Comparison of ENCODE assay signal across 26 cellular contexts in the genomic region with DNA sequence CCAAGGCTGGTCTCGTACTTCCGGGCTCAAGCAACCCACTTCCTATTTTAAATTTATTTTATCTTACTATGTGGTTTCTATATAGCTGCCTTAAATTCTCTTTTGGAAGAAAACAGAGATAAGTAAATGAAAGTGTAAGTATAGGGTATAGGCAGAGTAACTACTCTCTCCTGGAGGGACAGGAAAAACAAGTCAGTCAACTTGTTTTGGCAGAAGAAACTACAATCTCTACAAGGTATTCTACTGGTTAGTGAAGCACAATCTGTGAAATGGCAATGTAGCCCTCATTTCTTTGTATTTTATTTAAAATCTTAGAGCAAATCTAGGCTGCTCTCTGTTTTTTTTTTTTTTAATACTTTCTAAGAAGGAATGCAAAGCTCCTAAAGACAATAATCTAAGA.
"Had no signal": no experiment of that assay in that cellular context is flagged by ENCODE, and none has a peak within 500 bp of the region (broad histone marks: within the 10 kb centered on the region; RNA-seq: fewer than 3 reads in every experiment).

No MANE protein-coding gene starts in this region.

- ATAC-seq: gastroesophageal sphincter, left cardiac atrium, left ventricle myocardium superior, T-helper 17 cell had no signal

- H3K36me3 ChIP-seq: colonic mucosa, ovary, uterus had no signal

- H3K4me1 ChIP-seq: colonic mucosa, gastroesophageal sphincter, suprapubic skin, tibial artery, uterus had no signal

- H3K4me3 ChIP-seq: cardiac muscle cell, colonic mucosa, gastroesophageal sphincter, hepatocyte, ovary, smooth muscle cell, suprapubic skin, tibial artery, uterus had no signal

- H3K9me3 ChIP-seq: colonic mucosa, gastroesophageal sphincter, ovary, suprapubic skin, tibial artery, uterus had no signal

- H3K27me3 ChIP-seq: cardiac muscle cell, colonic mucosa, gastroesophageal sphincter, hepatocyte, ovary, suprapubic skin, tibial artery, uterus had no signal

- H3K27ac ChIP-seq: cardiac muscle cell, colonic mucosa, gastroesophageal sphincter, hepatocyte, ovary, suprapubic skin, tibial artery, uterus had no signal

- DNase-seq: activated B cell treated with CpG ODN at 0.5 μM for 24 hours; activated CD4-positive, alpha-beta T cell treated with anti-CD3 and anti-CD28 coated beads for 4 hours; activated CD4-positive, alpha-beta T cell treated with anti-CD3 and anti-CD28 coated beads, Interleukin-2, amount 50 U/mL, for 48 hours; activated CD8-positive, alpha-beta memory T cell treated with anti-CD3 and anti-CD28 coated beads for 24 hours; activated effector memory CD4-positive, alpha-beta T cell treated with Interleukin-2 at 50 U/mL for 16 hours; activated naive CD4-positive, alpha-beta T cell treated with Interleukin-2 at 50 U/mL for 16 hours; anterior cingulate cortex; cerebellar nuclear complex; colonic mucosa; effector CD8-positive, alpha-beta T cell; left cardiac atrium; left ventricle myocardium superior; naive B cell; ovary; stimulated activated CD4-positive, alpha-beta T cell treated with anti-CD3 and anti-CD28 coated beads, Interleukin-15, amount 100 ng/mL, for 24 hours; stimulated activated CD4-positive, alpha-beta T cell treated with anti-CD3 and anti-CD28 coated beads, Interleukin-2, amount 100 ng/mL, for 24 hours; stimulated activated naive CD4-positive, alpha-beta T cell; T-helper 17 cell; T1000; tibial artery; uterus had no signal
